In the genomic region with DNA sequence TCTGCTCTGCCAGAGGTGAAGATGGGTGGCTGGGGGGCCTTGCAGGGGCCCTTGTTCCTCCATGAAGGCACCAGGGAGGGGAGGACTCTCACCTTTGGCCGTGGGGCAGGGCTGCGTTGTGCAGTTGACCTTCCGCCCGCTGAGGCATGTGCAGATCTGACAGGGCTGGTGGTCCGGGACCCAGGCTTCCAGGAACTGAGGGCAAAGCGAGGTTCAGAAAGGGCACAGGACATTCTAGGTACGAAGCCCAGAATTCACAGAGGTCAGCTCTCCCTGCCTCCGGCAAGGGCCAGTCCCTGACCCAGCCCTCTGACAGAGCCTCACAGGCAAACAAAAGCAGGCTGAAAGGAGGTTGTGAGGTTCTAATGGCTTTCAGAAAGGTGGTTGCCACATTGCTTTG, we compare ENCODE assay signal across 37 cellular contexts. TPM values are rescaled to one million over a fixed set of nuclear protein-coding genes. Genes with fewer than 3 reads are reported as not detected.
"Had no signal": no experiment of that assay in that cellular context is flagged by ENCODE, and none has a peak within 500 bp of the region (broad histone marks: within the 10 kb centered on the region; RNA-seq: fewer than 3 reads in every experiment).

No MANE protein-coding gene starts in this region.

- H3K36me3 Mint-ChIP-seq: activated CD4-positive, alpha-beta memory T cell treated with anti-CD3 and anti-CD28 coated beads for 36 hours; activated CD8-positive, alpha-beta memory T cell treated with anti-CD3 and anti-CD28 coated beads, Interleukin-2, amount 10 ng/mL, durations not matched to agents 7 days and 5 days; activated naive CD4-positive, alpha-beta T cell treated with anti-CD3 and anti-CD28 coated beads, Interleukin-2, amount 10 ng/mL, durations not matched to agents 7 days and 5 days; activated naive CD4-positive, alpha-beta T cell treated with anti-CD3 and anti-CD28 coated beads, Interleukin-2, amount 50 U/mL, for 72 hours; activated naive CD8-positive, alpha-beta T cell treated with anti-CD3 and anti-CD28 coated beads, Interleukin-2, amount 10 ng/mL, durations not matched to agents 7 days and 5 days; brain had no signal

- H3K4me1 Mint-ChIP-seq: activated B cell treated with CpG ODN at 0.5 μM for 24 hours; activated naive CD4-positive, alpha-beta T cell treated with anti-CD3 and anti-CD28 coated beads, Interleukin-2, amount 10 ng/mL, durations not matched to agents 7 days and 5 days; central memory CD8-positive, alpha-beta T cell had no signal

- H3K36me3 ChIP-seq: ascending aorta, WERI-Rb-1 had no signal

- H3K4me1 ChIP-seq: ascending aorta had no signal

- FAIRE-seq: bronchial epithelial cell, colon, endometrium, endothelial cell of umbilical vein had no signal

- H3K4me3 ChIP-seq: ascending aorta, esophagus squamous epithelium, gastroesophageal sphincter had no signal

- H3K9me3 ChIP-seq: ascending aorta, esophagus squamous epithelium, gastroesophageal sphincter had no signal

- H3K27ac Mint-ChIP-seq: activated B cell treated with CpG ODN at 0.5 μM for 24 hours; activated CD4-positive, alpha-beta memory T cell treated with anti-CD3 and anti-CD28 coated beads for 36 hours; activated CD8-positive, alpha-beta memory T cell treated with anti-CD3 and anti-CD28 coated beads, Interleukin-2, amount 10 ng/mL, durations not matched to agents 7 days and 5 days; activated CD8-positive, alpha-beta T cell treated with anti-CD3 and anti-CD28 coated beads, Interleukin-2, amount 10 ng/mL, durations not matched to agents 7 days and 5 days; activated naive CD4-positive, alpha-beta T cell treated with anti-CD3 and anti-CD28 coated beads, Interleukin-2, amount 10 ng/mL, durations not matched to agents 7 days and 5 days; activated naive CD4-positive, alpha-beta T cell treated with anti-CD3 and anti-CD28 coated beads, Interleukin-2, amount 50 U/mL, for 72 hours; activated naive CD8-positive, alpha-beta T cell treated with anti-CD3 and anti-CD28 coated beads, Interleukin-2, amount 10 ng/mL, durations not matched to agents 7 days and 5 days; activated T-cell treated with anti-CD3 and anti-CD28 coated beads, Interleukin-2, amount 50 U/mL, for 24 hours; activated T-cell treated with anti-CD3 and anti-CD28 coated beads, Interleukin-2, amount 50 U/mL, for 72 hours; brain; effector memory CD8-positive, alpha-beta T cell; T-helper 17 cell; T-helper 2 cell treated with Interferon-gamma antibody and Interleukin-4, amounts not matched to agents 5 μg/mL and 100 μg/mL, for 36 hours had no signal

- H3K27me3 ChIP-seq: ascending aorta, esophagus squamous epithelium, gastroesophageal sphincter had no signal

- H3K27ac ChIP-seq: ascending aorta, epithelial cell of prostate, esophagus squamous epithelium, gastroesophageal sphincter, WERI-Rb-1 had no signal

- H3K9me3 Mint-ChIP-seq: activated B cell treated with CpG ODN at 0.5 μM for 24 hours; activated CD4-positive, alpha-beta memory T cell treated with anti-CD3 and anti-CD28 coated beads for 36 hours; activated naive CD4-positive, alpha-beta T cell treated with anti-CD3 and anti-CD28 coated beads, Interleukin-2, amount 10 ng/mL, durations not matched to agents 7 days and 5 days; activated naive CD4-positive, alpha-beta T cell treated with anti-CD3 and anti-CD28 coated beads, Interleukin-2, amount 50 U/mL, for 72 hours; activated naive CD8-positive, alpha-beta T cell treated with anti-CD3 and anti-CD28 coated beads, Interleukin-2, amount 10 ng/mL, durations not matched to agents 7 days and 5 days; activated T-cell treated with anti-CD3 and anti-CD28 coated beads, Interleukin-2, amount 50 U/mL, for 24 hours; activated T-cell treated with anti-CD3 and anti-CD28 coated beads, Interleukin-2, amount 50 U/mL, for 72 hours; brain; central memory CD8-positive, alpha-beta T cell; effector memory CD8-positive, alpha-beta T cell; T-helper 2 cell treated with Interferon-gamma antibody and Interleukin-4, amounts not matched to agents 5 μg/mL and 100 μg/mL, for 36 hours had no signal

- H3K27me3 Mint-ChIP-seq: activated naive CD8-positive, alpha-beta T cell treated with anti-CD3 and anti-CD28 coated beads, Interleukin-2, amount 10 ng/mL, durations not matched to agents 7 days and 5 days; activated T-cell treated with anti-CD3 and anti-CD28 coated beads, Interleukin-2, amount 50 U/mL, for 24 hours; central memory CD8-positive, alpha-beta T cell; effector memory CD8-positive, alpha-beta T cell; T-helper 17 cell had no signal

- H3K4me3 Mint-ChIP-seq: activated B cell treated with CpG ODN at 0.5 μM for 24 hours; activated CD4-positive, alpha-beta memory T cell treated with anti-CD3 and anti-CD28 coated beads for 36 hours; activated CD8-positive, alpha-beta memory T cell treated with anti-CD3 and anti-CD28 coated beads, Interleukin-2, amount 10 ng/mL, durations not matched to agents 7 days and 5 days; activated CD8-positive, alpha-beta T cell treated with anti-CD3 and anti-CD28 coated beads, Interleukin-2, amount 10 ng/mL, durations not matched to agents 7 days and 5 days; activated naive CD4-positive, alpha-beta T cell treated with anti-CD3 and anti-CD28 coated beads, Interleukin-2, amount 10 ng/mL, durations not matched to agents 7 days and 5 days; activated naive CD8-positive, alpha-beta T cell treated with anti-CD3 and anti-CD28 coated beads, Interleukin-2, amount 10 ng/mL, durations not matched to agents 7 days and 5 days; activated T-cell treated with anti-CD3 and anti-CD28 coated beads, Interleukin-2, amount 50 U/mL, for 24 hours; activated T-cell treated with anti-CD3 and anti-CD28 coated beads, Interleukin-2, amount 50 U/mL, for 72 hours; brain; central memory CD8-positive, alpha-beta T cell; effector memory CD8-positive, alpha-beta T cell; T-helper 17 cell; T-helper 2 cell treated with Interferon-gamma antibody and Interleukin-4, amounts not matched to agents 5 μg/mL and 100 μg/mL, for 36 hours had no signal

- DNase-seq: activated B cell treated with CpG ODN at 0.5 μM for 24 hours; activated CD4-positive, alpha-beta memory T cell treated with anti-CD3 and anti-CD28 coated beads for 36 hours; activated CD4-positive, alpha-beta T cell treated with anti-CD3 and anti-CD28 coated beads for 48 hours; activated CD4-positive, alpha-beta T cell treated with anti-CD3 and anti-CD28 coated beads, Interleukin-2, amount 50 U/mL, for 1 hour; activated CD8-positive, alpha-beta memory T cell treated with anti-CD3 and anti-CD28 coated beads, Interleukin-2, amount 10 ng/mL, durations not matched to agents 7 days and 5 days; activated CD8-positive, alpha-beta memory T cell treated with anti-CD3 and anti-CD28 coated beads, Interleukin-2, amount 50 U/mL, for 4 hours; activated CD8-positive, alpha-beta T cell treated with anti-CD3 and anti-CD28 coated beads, Interleukin-2, amount 10 ng/mL, durations not matched to agents 7 days and 5 days; activated gamma-delta T cell; activated naive CD4-positive, alpha-beta T cell; activated naive CD4-positive, alpha-beta T cell treated with anti-CD3 and anti-CD28 coated beads, Interleukin-2, amount 10 ng/mL, durations not matched to agents 7 days and 5 days; activated naive CD8-positive, alpha-beta T cell treated with anti-CD3 and anti-CD28 coated beads, Interleukin-2, amount 10 ng/mL, durations not matched to agents 7 days and 5 days; activated T-cell treated with anti-CD3 and anti-CD28 coated beads for 4 hours; activated T-cell treated with anti-CD3 and anti-CD28 coated beads, Interleukin-2, amount 50 U/mL, for 24 hours; activated T-cell treated with anti-CD3 and anti-CD28 coated beads, Interleukin-2, amount 50 U/mL, for 72 hours; cortex of kidney; dermis blood vessel endothelial cell; effector CD4-positive, alpha-beta T cell; effector memory CD8-positive, alpha-beta T cell; esophagus squamous epithelium; foreskin melanocyte; T-helper 1 cell; T-helper 17 cell; T1000; WERI-Rb-1 had no signal

- ATAC-seq: activated CD4-positive, CD25-positive, alpha-beta regulatory T cell treated with anti-CD3 and anti-CD28 coated beads, Interleukin-2, amount 50 U/mL, for 24 hours; activated CD8-positive, alpha-beta memory T cell treated with anti-CD3 and anti-CD28 coated beads, Interleukin-2, amount 10 ng/mL, durations not matched to agents 7 days and 5 days; activated CD8-positive, alpha-beta T cell treated with anti-CD3 and anti-CD28 coated beads, Interleukin-2, amount 10 ng/mL, durations not matched to agents 7 days and 5 days; activated naive CD4-positive, alpha-beta T cell treated with anti-CD3 and anti-CD28 coated beads, Interleukin-2, amount 50 U/mL, for 72 hours; activated T-cell treated with anti-CD3 and anti-CD28 coated beads, Interleukin-2, amount 50 U/mL, for 72 hours; effector memory CD8-positive, alpha-beta T cell; gastroesophageal sphincter; T-helper 17 cell had no signal

RNA-seq across cellular contexts. Expression of gene ANO2, which starts 40.4 kb away (rescaled TPM):
- total RNA-seq: activated B cell treated with CpG ODN at 0.5 μM for 24 hours; activated CD4-positive, alpha-beta memory T cell treated with anti-CD3 and anti-CD28 coated beads for 36 hours; activated CD8-positive, alpha-beta memory T cell treated with anti-CD3 and anti-CD28 coated beads for 36 hours; activated CD8-positive, alpha-beta memory T cell treated with anti-CD3 and anti-CD28 coated beads, Interleukin-2, amount 10 ng/mL, durations not matched to agents 7 days and 5 days; activated CD8-positive, alpha-beta T cell treated with anti-CD3 and anti-CD28 coated beads, Interleukin-2, amount 10 ng/mL, durations not matched to agents 7 days and 5 days; activated naive CD4-positive, alpha-beta T cell treated with anti-CD3 and anti-CD28 coated beads, Interleukin-2, amount 50 U/mL, for 72 hours; activated naive CD8-positive, alpha-beta T cell treated with anti-CD3 and anti-CD28 coated beads, Interleukin-2, amount 10 ng/mL, durations not matched to agents 7 days and 5 days; activated T-cell treated with anti-CD3 and anti-CD28 coated beads, Interleukin-2, amount 50 U/mL, for 72 hours; bronchial epithelial cell had no signal
